Comparison of ENCODE assay signal across 2 cellular contexts in the genomic region with DNA sequence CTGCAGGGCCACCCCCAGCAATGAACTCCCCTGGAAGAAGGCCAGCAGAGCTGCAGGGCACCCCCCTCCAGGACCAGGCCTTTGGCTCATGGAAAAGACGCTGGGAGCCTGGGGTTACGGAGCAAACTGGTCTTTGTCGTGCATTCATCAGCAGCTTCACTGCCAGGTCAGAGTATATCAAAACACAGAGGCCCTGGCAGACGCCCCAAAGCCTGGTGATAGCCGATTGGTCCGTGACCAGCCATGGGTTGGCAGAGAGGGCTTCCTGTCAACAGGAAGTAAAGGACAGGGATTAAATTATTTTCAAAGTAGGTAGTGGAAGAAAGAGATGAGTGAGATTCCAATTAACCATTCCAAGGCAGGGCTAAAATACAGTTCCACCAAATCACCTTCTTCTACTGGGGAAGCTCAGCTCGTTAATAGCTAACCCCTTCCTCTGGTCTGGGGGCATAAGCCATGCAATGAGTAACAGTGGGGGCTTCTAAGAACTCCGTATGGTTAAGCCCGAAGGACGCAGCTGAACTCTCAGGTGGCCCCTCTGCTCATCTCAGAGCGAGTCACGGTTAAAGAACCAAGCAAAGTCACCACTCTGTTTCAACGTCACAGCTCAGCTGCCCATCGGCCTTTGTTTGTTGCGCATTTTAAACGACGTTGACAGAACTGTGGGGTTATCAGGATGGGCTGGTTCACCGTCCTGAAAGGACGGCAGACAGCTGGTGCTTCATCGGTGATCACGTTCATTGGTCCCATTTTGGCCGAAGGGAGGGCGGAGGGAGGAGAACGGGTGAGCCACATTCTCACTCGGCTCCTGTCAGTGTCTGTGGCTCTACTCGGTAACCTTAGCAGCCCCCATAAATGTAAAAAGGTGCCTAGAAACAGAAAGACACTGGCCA.
TF ChIP-seq lines count a peak whose summit lies in the region.

No MANE protein-coding gene starts in this region.

TF ChIP-seq in IMR-90, 13 proteins besides CTCF, POLR2A, EP300 and RAD21:
- TF ChIP-seq RCOR1 (IDR thresholded peaks at IDR 0.05; ENCODE audit: insufficient replicate concordance, low read length) (no peak), BHLHE40 (IDR thresholded peaks at IDR 0.05; ENCODE audit: low read depth, low read length) (no peak), SMC3 (IDR thresholded peaks at IDR 0.05; ENCODE audit: low read depth, low read length) (no peak), CHD1 (IDR thresholded peaks at IDR 0.05; ENCODE audit: low read depth, low read length) (no peak), USF2 (IDR thresholded peaks at IDR 0.05; ENCODE audit: low read depth, low read length) (no peak), MXI1 (IDR thresholded peaks at IDR 0.05; ENCODE audit: borderline replicate concordance, low read depth, low read length) (no peak), MAZ (IDR thresholded peaks at IDR 0.05; ENCODE audit: borderline replicate concordance, low read depth, low read length) (no peak), FOS (IDR thresholded peaks at IDR 0.05; ENCODE audit: low read depth, low read length) (no peak), RFX5 (IDR thresholded peaks at IDR 0.05; ENCODE audit: low read depth, low read length) (no peak), NFE2L2 (IDR thresholded peaks at IDR 0.05; ENCODE audit: low read depth, low read length) (no peak), CEBPB (IDR thresholded peaks at IDR 0.05; ENCODE audit: low read depth, low read length) (no peak), MAFK (IDR thresholded peaks at IDR 0.05; ENCODE audit: low read depth, low read length) (no peak)
- TF ChIP-seq, protein P1, sequence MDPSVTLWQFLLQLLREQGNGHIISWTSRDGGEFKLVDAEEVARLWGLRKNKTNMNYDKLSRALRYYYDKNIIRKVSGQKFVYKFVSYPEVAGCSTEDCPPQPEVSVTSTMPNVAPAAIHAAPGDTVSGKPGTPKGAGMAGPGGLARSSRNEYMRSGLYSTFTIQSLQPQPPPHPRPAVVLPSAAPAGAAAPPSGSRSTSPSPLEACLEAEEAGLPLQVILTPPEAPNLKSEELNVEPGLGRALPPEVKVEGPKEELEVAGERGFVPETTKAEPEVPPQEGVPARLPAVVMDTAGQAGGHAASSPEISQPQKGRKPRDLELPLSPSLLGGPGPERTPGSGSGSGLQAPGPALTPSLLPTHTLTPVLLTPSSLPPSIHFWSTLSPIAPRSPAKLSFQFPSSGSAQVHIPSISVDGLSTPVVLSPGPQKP (IDR thresholded peaks at IDR 0.05; ENCODE audit: borderline replicate concordance, low read depth, low read length) = no peak
TF ChIP-seq in IMR-90: peak in this region for 0.

TF ChIP-seq in K562, 482 proteins besides CTCF, POLR2A, EP300 and RAD21:
- TF ChIP-seq, protein P2, sequence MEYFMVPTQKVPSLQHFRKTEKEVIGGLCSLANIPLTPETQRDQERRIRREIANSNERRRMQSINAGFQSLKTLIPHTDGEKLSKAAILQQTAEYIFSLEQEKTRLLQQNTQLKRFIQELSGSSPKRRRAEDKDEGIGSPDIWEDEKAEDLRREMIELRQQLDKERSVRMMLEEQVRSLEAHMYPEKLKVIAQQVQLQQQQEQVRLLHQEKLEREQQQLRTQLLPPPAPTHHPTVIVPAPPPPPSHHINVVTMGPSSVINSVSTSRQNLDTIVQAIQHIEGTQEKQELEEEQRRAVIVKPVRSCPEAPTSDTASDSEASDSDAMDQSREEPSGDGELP (CRISPR knock-in tag; IDR thresholded peaks at IDR 0.05; ENCODE audit: borderline replicate concordance) = 0 out of 2 replicates have a peak, but pooled peaks have one; percentile 17
- no peak for TF ChIP-seq CREB1 (IDR thresholded peaks at IDR 0.05)
- 0 out of 2 replicates have a peak, but pooled peaks have one; percentile 35 for TF ChIP-seq CREB1 (CRISPR knock-in tag; IDR thresholded peaks at IDR 0.05)
- TF ChIP-seq ZNF436 (CRISPR knock-in tag; IDR thresholded peaks at IDR 0.05) = no peak
- no peak for TF ChIP-seq NCOR1 (IDR thresholded peaks at IDR 0.05)
